Comparison of ENCODE assay signal across 8 cellular contexts in genomic region chr19:8321760-8322637, GRCh38. TPM values are rescaled to one million over a fixed set of nuclear protein-coding genes. Genes with fewer than 3 reads are reported as not detected.
A peak's percentile ranks its signal among the peaks of the same experiment; 100 is the strongest.
DNase-seq lines count a peak whose midpoint lies in the region; ATAC-seq and TF ChIP-seq lines count a peak whose summit lies in the region.

No MANE protein-coding gene starts in this region.

- DNase-seq in A673 (ENCODE audit: low spot score) (no peak), left lung (peak in 1 of 2 donors; percentile 76), thoracic aorta (ENCODE audit: low spot score) (no peak)

- H3K4me3 Mint-ChIP-seq in brain, result peak overlapping the region; percentile 96 to 99 (median 98)

- POLR2A ChIA-PET in A673 (lab: Charles Lee; ENCODE audit: low non-redundant PET), result no interaction called here

- H3K9me3 ChIP-seq in A673 (ENCODE audit: low read depth, low read length, poor library complexity, severe bottlenecking), result no peaks in the 10 kb centered on the region
- H3K9me3 ChIP-seq in left lung, result no peaks in the 10 kb centered on the region
- H3K9me3 ChIP-seq in thoracic aorta, result no peaks in the 10 kb centered on the region

- BruUV-seq in A673 (replicated peaks; lab: Mats Ljungman, UMichigan), result TSS peak; percentile 92

- intact Hi-C loops in A673 (cut with micrococcal nuclease; ENCODE audit: unreplicated experiment) (no loop called here), left lung (cut with DNase I) (no loop called here)

- TF ChIP-seq CTCF in A673 (conservative IDR thresholded peaks at IDR 0.05; ENCODE audit: low read depth, low read length) (no peak), brain (conservative IDR thresholded peaks at IDR 0.05) (no peak), left lung (IDR thresholded peaks at IDR 0.05) (no peak), thoracic aorta (IDR thresholded peaks at IDR 0.05) (no peak)

- peak overlapping the region; percentile 93 for H3K27ac ChIP-seq in A673 (ENCODE audit: low read depth, low read length, poor library complexity, severe bottlenecking)
- H3K27ac ChIP-seq in left lung, result peak overlapping the region; percentile 87 to 88
- peak overlapping the region; percentile 76 to 79 for H3K27ac ChIP-seq in thoracic aorta

- H3K27me3 ChIP-seq in A673 (replicated peaks; ENCODE audit: insufficient read depth, low read depth, low read length, poor library complexity), result no peaks in the 10 kb centered on the region
- no peaks in the 10 kb centered on the region for H3K27me3 ChIP-seq in left lung
- no peaks in the 10 kb centered on the region for H3K27me3 ChIP-seq in thoracic aorta (replicated peaks; ENCODE audit: insufficient read depth)

- H3K36me3 Mint-ChIP-seq in brain, result peaks cover 20% of the 10 kb centered on the region

- H3K36me3 ChIP-seq in A673 (ENCODE audit: insufficient read depth, low read length, poor library complexity, severe bottlenecking), result peaks cover 23% of the 10 kb centered on the region
- H3K36me3 ChIP-seq in left lung, result peaks cover 0 to 21% of the 10 kb centered on the region in 2 donors
- H3K36me3 ChIP-seq in thoracic aorta, result peaks cover 13% of the 10 kb centered on the region

- H3K27ac Mint-ChIP-seq in brain, result peak overlapping the region; percentile 95 to 99 (median 98)

- H3K4me1 ChIP-seq in A673 (ENCODE audit: insufficient read depth, low read length, poor library complexity, severe bottlenecking) (peaks cover 22% of the 10 kb centered on the region), left lung (peaks cover 23 to 38% of the 10 kb centered on the region in 2 donors), thoracic aorta (ENCODE audit: control insufficient read depth in 1 of 2, low read depth in 2 of 2) (peaks cover 22 to 26% of the 10 kb centered on the region in 2 donors)

- CTCF ChIA-PET in A673 (lab: Charles Lee), result no interaction called here

- ATAC-seq in HG03378 (IDR thresholded peaks at IDR 0.05; ENCODE audit: unreplicated experiment) (peak; percentile 4), left lung (peak; percentile 10), thoracic aorta (ENCODE audit: insufficient number of reproducible peaks, low FRiP score, low read depth) (no peak), GM18868 (IDR thresholded peaks at IDR 0.05; ENCODE audit: unreplicated experiment) (no peak), GM19023 (IDR thresholded peaks at IDR 0.05; ENCODE audit: unreplicated experiment) (no peak), HG03045 (IDR thresholded peaks at IDR 0.05; ENCODE audit: unreplicated experiment) (no peak)

- H3K27me3 Mint-ChIP-seq in brain, result peaks cover 10% of the 10 kb centered on the region

- H3K9me3 Mint-ChIP-seq in brain, result peaks cover 0 to 6% (median 4%) of the 10 kb centered on the region in 5 experiments

- H3K4me3 ChIP-seq in A673 (ENCODE audit: low read depth, low read length, poor library complexity, severe bottlenecking) (peak overlapping the region; percentile 89), left lung (peak overlapping the region; percentile 85 to 98), thoracic aorta (peak overlapping the region; percentile 91)

- peaks cover 32% of the 10 kb centered on the region for H3K4me1 Mint-ChIP-seq in brain

RNA-seq across cellular contexts. Expression of gene RPS28, which starts 0.7 kb away (rescaled TPM):
- total RNA-seq in A673 (2021) (1,301 and 1,324 TPM in 2 replicates), left lung (1,000 to 10,000 TPM; 1,595 to 1,630 TPM), thoracic aorta (100 to 1,000 TPM; 146 to 179 TPM)
- polyA plus RNA-seq in brain (ENCODE audit: insufficient read depth, low read depth, low replicate concordance), result 2,519 TPM

RNA-seq across cellular contexts. Expression of gene NDUFA7, which starts 0.8 kb away (rescaled TPM):
- 70.2 and 83.5 TPM in 2 replicates for total RNA-seq in A673 (2021)
- 370 TPM for polyA plus RNA-seq in brain (ENCODE audit: insufficient read depth, low read depth, low replicate concordance)
- 10 to 100 TPM; 38.7 to 40.8 TPM for total RNA-seq in left lung
- 10 to 100 TPM in 1 of 2 donors, 1 to 10 TPM in 1; 9.2 to 22.2 TPM for total RNA-seq in thoracic aorta

RNA-seq across cellular contexts. Expression of gene CD320, which starts 13.8 kb away (rescaled TPM):
- total RNA-seq in A673 (2021) (121 and 135 TPM in 2 replicates), left lung (10 to 100 TPM; 44.1 to 58.3 TPM), thoracic aorta (10 to 100 TPM; 21.7 to 58.1 TPM)
- 131 TPM for polyA plus RNA-seq in brain (ENCODE audit: insufficient read depth, low read depth, low replicate concordance)

RNA-seq across cellular contexts. Expression of gene KANK3, which starts 21.1 kb away (rescaled TPM):
- total RNA-seq in A673 (2021) (0.73 and 1.1 TPM in 2 replicates), left lung (10 to 100 TPM; 14.4 to 29.0 TPM), thoracic aorta (10 to 100 TPM; 10.0 to 13.0 TPM)
- polyA plus RNA-seq in brain (ENCODE audit: insufficient read depth, low read depth, low replicate concordance), result 3.2 TPM

RNA-seq across cellular contexts. Expression of gene ANGPTL4, which starts 42.0 kb away (rescaled TPM):
- 1.1 and 1.7 TPM in 2 replicates for total RNA-seq in A673 (2021)
- 23.4 TPM for polyA plus RNA-seq in brain (ENCODE audit: insufficient read depth, low read depth, low replicate concordance)
- total RNA-seq in left lung, result 10 to 100 TPM in 1 of 2 donors, 1 to 10 TPM in 1; 2.5 to 24.8 TPM
- 10 to 100 TPM; 29.9 to 99.1 TPM for total RNA-seq in thoracic aorta

Comparison
In these comparisons a context has a peak if more than half of its experiments do, and no peak if none do; other contexts are left out.
1. ATAC-seq: peak in HG03378 (single experiment) and left lung (single experiment); none in thoracic aorta (single experiment), GM18868 (single experiment), GM19023 (single experiment) and HG03045 (single experiment).
2. Peak in every context shown above with its lines, with median percentiles within 50 percentile points of each other: H3K27ac ChIP-seq and H3K4me3 ChIP-seq.